Comparison of ENCODE assay signal across 25 cellular contexts in genomic region chr11:112901904-112902303, GRCh38. TPM values are rescaled to one million over a fixed set of nuclear protein-coding genes. Genes with fewer than 3 reads are reported as not detected.
DNase-seq lines count a peak whose midpoint lies in the region; ATAC-seq and TF ChIP-seq lines count a peak whose summit lies in the region.
"Had no signal": no experiment of that assay in that cellular context is flagged by ENCODE, and none has a peak within 500 bp of the region (broad histone marks: within the 10 kb centered on the region; RNA-seq: fewer than 3 reads in every experiment).

No MANE protein-coding gene starts in this region.

- peaks cover 11% of the 10 kb centered on the region for H3K27me3 Mint-ChIP-seq in nephron (ENCODE audit: low read depth)
- peaks cover 0 to 7% of the 10 kb centered on the region in 2 donors for H3K27me3 Mint-ChIP-seq in stimulated activated naive B cell treated with anti-CD40 and anti-IgM and Interleukin-4, amounts not matched to agents 10 μg/mL and 1 μg/mL and 100 μg/mL, for 72 hours
- H3K27me3 Mint-ChIP-seq: B cell had no signal

- peak overlapping the region; percentile 73 to 90 (median 86) for H3K27ac Mint-ChIP-seq in nephron
- no peak overlapping the region for H3K27ac Mint-ChIP-seq in stimulated activated naive B cell treated with anti-CD40 and anti-IgM and Interleukin-4, amounts not matched to agents 10 μg/mL and 1 μg/mL and 100 μg/mL, for 72 hours
- H3K27ac Mint-ChIP-seq: B cell had no signal

- H3K4me3 ChIP-seq in BLaER1 treated with 17β-estradiol and CSF1 and Interleukin-3, amounts not matched to agents 10 nM and 100 nM = no peak overlapping the region
- H3K4me3 ChIP-seq in vagina (no peak overlapping the region), breast epithelium (no peak overlapping the region)
- H3K4me3 ChIP-seq: MG63, Peyer's patch, SJCRH30 had no signal

- H3K4me1 ChIP-seq in BLaER1 treated with 17β-estradiol and CSF1 and Interleukin-3, amounts not matched to agents 10 nM and 100 nM = peaks cover 11 to 28% (median 21%) of the 10 kb centered on the region in 10 experiments; a peak in 18 of 20 replicates
- H3K4me1 ChIP-seq in vagina (peaks cover 6% of the 10 kb centered on the region), breast epithelium (no peaks in the 10 kb centered on the region)
- H3K4me1 ChIP-seq: Peyer's patch had no signal

- peak overlapping the region in 1 of 3 experiments; percentile 3 for H3K4me3 Mint-ChIP-seq in nephron
- no peak overlapping the region for H3K4me3 Mint-ChIP-seq in stimulated activated naive B cell treated with anti-CD40 and anti-IgM and Interleukin-4, amounts not matched to agents 10 μg/mL and 1 μg/mL and 100 μg/mL, for 72 hours
- H3K4me3 Mint-ChIP-seq: B cell had no signal

- no peak for ATAC-seq in stimulated activated naive B cell treated with anti-CD40 and anti-IgM and Interleukin-4, amounts not matched to agents 10 μg/mL and 1 μg/mL and 100 μg/mL, for 72 hours (replicated peaks)
- ATAC-seq: HCT116, SK-N-SH treated with all-trans-retinoic acid at 6 μM for 48 hours had no signal

- H3K4me2 ChIP-seq in BLaER1 treated with 17β-estradiol and CSF1 and Interleukin-3, amounts not matched to agents 10 nM and 100 nM = peak overlapping the region in 8 of 11 experiments; percentile 41 to 64 (median 52); a peak in 16 of 22 replicates

- intact Hi-C loops in vagina (cut with DNase I) (no loop called here), breast epithelium (cut with DNase I; ENCODE audit: low total_unique reads) (no loop called here)

- TF ChIP-seq POLR2A in vagina (IDR thresholded peaks at IDR 0.05) (no peak), breast epithelium (IDR thresholded peaks at IDR 0.05) (no peak)

- H3K27ac ChIP-seq in BLaER1 treated with 17β-estradiol and CSF1 and Interleukin-3, amounts not matched to agents 10 nM and 100 nM = no peak overlapping the region
- peak overlapping the region; percentile 95 for H3K27ac ChIP-seq in angular gyrus (ENCODE audit: low read depth, low read length)
- peak overlapping the region; percentile 21 for H3K27ac ChIP-seq in vagina
- no peak overlapping the region for H3K27ac ChIP-seq in breast epithelium
- H3K27ac ChIP-seq: Peyer's patch, SJCRH30 had no signal

- H3K9me3 ChIP-seq in BLaER1 treated with 17β-estradiol and CSF1 and Interleukin-3, amounts not matched to agents 10 nM and 100 nM (replicated peaks in 1 of 11) = peaks cover 0 to 15% (median 6%) of the 10 kb centered on the region in 11 experiments; a peak in 5 of 22 replicates
- H3K9me3 ChIP-seq in vagina (no peaks in the 10 kb centered on the region), breast epithelium (no peaks in the 10 kb centered on the region)
- H3K9me3 ChIP-seq: MG63, Peyer's patch, SJCRH30 had no signal

- no peaks in the 10 kb centered on the region for H3K36me3 ChIP-seq in BLaER1 treated with 17β-estradiol and CSF1 and Interleukin-3, amounts not matched to agents 10 nM and 100 nM
- H3K36me3 ChIP-seq in vagina = no peaks in the 10 kb centered on the region
- no peaks in the 10 kb centered on the region for H3K36me3 ChIP-seq in breast epithelium
- H3K36me3 ChIP-seq: MG63, Peyer's patch, SJCRH30 had no signal

- no peak overlapping the region for H3K9ac ChIP-seq in BLaER1 treated with 17β-estradiol and CSF1 and Interleukin-3, amounts not matched to agents 10 nM and 100 nM

- no peaks in the 10 kb centered on the region for H4K20me1 ChIP-seq in BLaER1 treated with 17β-estradiol and CSF1 and Interleukin-3, amounts not matched to agents 10 nM and 100 nM

- no peaks in the 10 kb centered on the region for H3K36me3 Mint-ChIP-seq in nephron (ENCODE audit: low read depth)
- peaks cover 0 to 2% of the 10 kb centered on the region in 2 donors for H3K36me3 Mint-ChIP-seq in stimulated activated naive B cell treated with anti-CD40 and anti-IgM and Interleukin-4, amounts not matched to agents 10 μg/mL and 1 μg/mL and 100 μg/mL, for 72 hours

- TF ChIP-seq CTCF in nephron (IDR thresholded peaks at IDR 0.05; ENCODE audit: unreplicated experiment in 3 of 3) (no peak), vagina (IDR thresholded peaks at IDR 0.05) (no peak), breast epithelium (IDR thresholded peaks at IDR 0.05) (no peak)

- DNase-seq in vagina (ENCODE audit: extremely low spot score in 2 of 2) (no peak), SHP77 treated with DMSO at 0.1 percent for 48 hours (lab: John Stamatoyannopoulos, UW) (no peak), breast epithelium (ENCODE audit: low spot score in 2 of 2) (no peak)
- DNase-seq in stimulated activated naive B cell treated with anti-CD40 and anti-IgM and Interleukin-4, amounts not matched to agents 10 μg/mL and 1 μg/mL and 100 μg/mL, for 72 hours = no peak
- DNase-seq: Calu3, DMS79 treated with DMSO at 0.1 percent for 48 hours, GF-D8, KBM-7, MG63, NCI-H1092, NCI-H1417 treated with DMSO at 0.1 percent for 48 hours, NCI-H1694 treated with DMSO at 0.1 percent for 48 hours, NCI-H2081, NCI-H2227 treated with DMSO at 0.1 percent for 48 hours, NCI-H526 treated with DMSO at 0.1 percent for 48 hours, Peyer's patch, SJCRH30 had no signal

- peaks cover 40% of the 10 kb centered on the region for H3K4me1 Mint-ChIP-seq in nephron
- H3K4me1 Mint-ChIP-seq in stimulated activated naive B cell treated with anti-CD40 and anti-IgM and Interleukin-4, amounts not matched to agents 10 μg/mL and 1 μg/mL and 100 μg/mL, for 72 hours = no peaks in the 10 kb centered on the region
- H3K4me1 Mint-ChIP-seq: B cell had no signal

- H3K27me3 ChIP-seq in BLaER1 treated with 17β-estradiol and CSF1 and Interleukin-3, amounts not matched to agents 10 nM and 100 nM = no peaks in the 10 kb centered on the region
- H3K27me3 ChIP-seq in vagina = no peaks in the 10 kb centered on the region
- no peaks in the 10 kb centered on the region for H3K27me3 ChIP-seq in breast epithelium
- H3K27me3 ChIP-seq: MG63, Peyer's patch, SJCRH30 had no signal

- peaks cover 4% of the 10 kb centered on the region for H3K9me3 Mint-ChIP-seq in nephron
- peaks cover 0 to 5% of the 10 kb centered on the region in 2 donors for H3K9me3 Mint-ChIP-seq in stimulated activated naive B cell treated with anti-CD40 and anti-IgM and Interleukin-4, amounts not matched to agents 10 μg/mL and 1 μg/mL and 100 μg/mL, for 72 hours

RNA-seq across cellular contexts. Expression of gene NCAM1, which starts 59.3 kb away (rescaled TPM):
- total RNA-seq in vagina (33.6 TPM), breast epithelium (10 to 100 TPM in 1 of 3 donors, 1 to 10 TPM in 2; 3.6 to 17.9 (median 6.1) TPM)
- total RNA-seq: HT-29, OCI-LY7 had no signal

Comparison
In these comparisons a context has a peak if more than half of its experiments do, and no peak if none do; other contexts are left out.
1. H3K27ac ChIP-seq: peak in angular gyrus (single experiment) and vagina (single experiment); none in BLaER1 treated with 17β-estradiol and CSF1 and Interleukin-3, amounts not matched to agents 10 nM and 100 nM (0 of 11) and breast epithelium (0 of 2).